Comparison of ENCODE assay signal across 6 cellular contexts in the genomic region with DNA sequence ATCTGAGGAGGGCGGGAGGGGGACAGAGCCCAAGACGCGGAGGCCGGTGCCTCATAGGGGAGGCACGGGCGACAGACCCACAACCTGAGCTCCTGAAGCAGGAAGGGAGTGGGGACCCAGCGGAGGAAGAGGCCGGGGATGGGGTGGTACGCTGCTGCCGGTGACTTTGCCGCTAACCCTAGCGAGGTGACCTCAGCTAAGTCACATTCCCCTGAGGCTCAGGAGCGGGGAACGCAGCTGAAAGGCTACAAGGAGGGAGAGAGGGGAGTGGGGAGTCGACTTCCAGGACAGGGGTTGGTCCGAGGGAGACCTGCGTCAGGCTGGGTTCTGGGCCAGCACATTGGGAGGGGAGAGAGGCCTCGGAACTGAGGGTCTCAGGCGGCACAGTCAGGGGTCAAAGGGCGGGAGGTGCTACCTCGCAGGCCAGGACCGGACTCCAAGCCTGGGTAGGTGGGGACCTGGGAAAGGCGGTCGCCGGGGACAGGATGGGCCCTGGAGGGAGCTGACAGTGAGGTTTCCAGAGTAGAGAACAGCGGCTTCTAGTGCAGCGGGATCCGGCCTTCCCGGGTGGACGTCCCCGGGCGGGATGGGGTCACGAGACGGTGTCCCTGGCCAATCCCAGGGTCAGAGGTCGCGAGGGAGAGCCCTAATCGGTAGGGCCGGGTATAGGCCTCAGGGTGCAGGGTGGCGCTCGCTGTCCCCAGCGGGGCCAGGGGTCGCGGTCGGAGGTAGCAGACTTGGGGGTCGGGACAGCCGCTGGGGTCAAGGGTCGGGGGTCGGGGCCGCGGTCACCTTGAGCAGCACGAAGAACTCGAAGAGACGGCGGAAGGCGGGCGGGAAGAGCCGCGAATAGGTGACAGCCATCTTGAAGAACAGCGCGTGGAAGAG. TPM values are rescaled to one million over a fixed set of nuclear protein-coding genes. Genes with fewer than 3 reads are reported as not detected.
A peak's percentile ranks its signal among the peaks of the same experiment; 100 is the strongest.
DNase-seq lines count a peak whose midpoint lies in the region; ATAC-seq and TF ChIP-seq lines count a peak whose summit lies in the region.

No MANE protein-coding gene starts in this region.

- peak overlapping the region; percentile 97 for H3K4me2 ChIP-seq in SK-N-SH

- no peak overlapping the region for H2AFZ ChIP-seq in SK-N-SH (ENCODE audit: low read depth)

- no peak for TF ChIP-seq EP300 in SK-N-SH (IDR thresholded peaks at IDR 0.05; ENCODE audit: borderline replicate concordance in 1 of 2, low read depth in 1 of 2, low read length in 1 of 2)

- peaks cover 54% of the 10 kb centered on the region for H4K20me1 ChIP-seq in SK-N-SH (ENCODE audit: insufficient read depth)

- peaks cover 27% of the 10 kb centered on the region for H3F3A ChIP-seq in SK-N-SH (replicated peaks; ENCODE audit: insufficient read depth)

- H3K36me3 ChIP-seq in SK-N-SH (replicated peaks in 1 of 2; ENCODE audit: control insufficient read depth in 1 of 2, insufficient read depth in 2 of 2, low read length in 1 of 2) (no peaks in the 10 kb centered on the region), rectal smooth muscle tissue (ENCODE audit: control insufficient read depth, insufficient read depth, low read length) (no peaks in the 10 kb centered on the region)

- H3K9me3 ChIP-seq in SK-N-SH = no peaks in the 10 kb centered on the region

- H3K27me3 ChIP-seq in SK-N-SH (ENCODE audit: insufficient read depth) = no peaks in the 10 kb centered on the region
- H3K27me3 ChIP-seq in rectal smooth muscle tissue (ENCODE audit: control insufficient read depth, insufficient read depth, low read length) = no peaks in the 10 kb centered on the region

- H3K27ac ChIP-seq in SK-N-SH (ENCODE audit: low read depth in 2 of 2, low read length in 1 of 2) = peak overlapping the region; percentile 37 to 73; a peak in 2 of 4 replicates
- H3K27ac ChIP-seq in rectal smooth muscle tissue (ENCODE audit: low read depth, low read length) = peak overlapping the region; percentile 64

- H3K4me1 ChIP-seq in SK-N-SH (ENCODE audit: control insufficient read depth in 1 of 2, insufficient read depth in 2 of 2, low read depth in 1 of 2, low read length in 1 of 2) (peaks cover 13 to 26% of the 10 kb centered on the region in 2 experiments; a peak in 1 of 4 replicates), rectal smooth muscle tissue (ENCODE audit: control insufficient read depth, insufficient read depth, low read length) (peaks cover 29% of the 10 kb centered on the region)

- POLR2A ChIA-PET in SK-N-SH (lab: Yijun Ruan, JAX) = interaction anchor here (1.0 kb wide), 1 partner anchor 28 kb away, joined by 3 read pairs; no protein-coding TSS in a partner anchor

- peaks cover 57% of the 10 kb centered on the region for H3K79me2 ChIP-seq in SK-N-SH (ENCODE audit: insufficient read depth)

- H3K9ac ChIP-seq in SK-N-SH (peak overlapping the region; percentile 83), rectal smooth muscle tissue (ENCODE audit: low read length) (peak overlapping the region; percentile 14)

- TF ChIP-seq CTCF in SK-N-SH (IDR thresholded peaks at IDR 0.05) = no peak

- H3K4me3 ChIP-seq in SK-N-SH (ENCODE audit: low read depth in 2 of 2, low read length in 1 of 2) = peak overlapping the region; percentile 69 to 79
- peak overlapping the region; percentile 77 for H3K4me3 ChIP-seq in rectal smooth muscle tissue (ENCODE audit: low read length)

- TF ChIP-seq RAD21 in SK-N-SH (IDR thresholded peaks at IDR 0.05; ENCODE audit: low read length) = no peak

- DNase-seq in SK-N-SH = no peak
- peak; percentile 33 for DNase-seq in dermis blood vessel endothelial cell
- DNase-seq in amniotic stem cell (lab: John Stamatoyannopoulos, UW) = no peak

- CTCF ChIA-PET in SK-N-SH (lab: Yijun Ruan, JAX) = interaction anchor here (0.7 to 2.2 kb wide), 4 partner anchors 13 to 93 kb away, joined by 3 to 7 read pairs (median 6); no protein-coding TSS in a partner anchor

- no peaks in the 10 kb centered on the region for H3K9me2 ChIP-seq in SK-N-SH

- WGBS in SK-N-SH (ENCODE audit: low lambda C conversion rate) = 9% methylated on average over 31 of the region's 60 CpGs

- ATAC-seq in SK-N-SH treated with all-trans-retinoic acid at 6 μM for 48 hours (no peak), GM19035 (IDR thresholded peaks at IDR 0.05; ENCODE audit: unreplicated experiment) (no peak)

TF ChIP-seq in SK-N-SH, 30 proteins besides CTCF, POLR2A, EP300 and RAD21:
- TF ChIP-seq NRF1 (IDR thresholded peaks at IDR 0.05; ENCODE audit: low read depth, low read length) (no peak), MEF2A (IDR thresholded peaks at IDR 0.05; ENCODE audit: borderline replicate concordance, low read depth) (no peak), RFX5 (IDR thresholded peaks at IDR 0.05; ENCODE audit: low read length) (no peak)
- TF ChIP-seq, protein P1, sequence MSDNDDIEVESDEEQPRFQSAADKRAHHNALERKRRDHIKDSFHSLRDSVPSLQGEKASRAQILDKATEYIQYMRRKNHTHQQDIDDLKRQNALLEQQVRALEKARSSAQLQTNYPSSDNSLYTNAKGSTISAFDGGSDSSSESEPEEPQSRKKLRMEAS (IDR thresholded peaks at IDR 0.05; ENCODE audit: low read depth) = 0 out of 2 replicates have a peak, but pooled peaks have one; percentile 15

TF ChIP-seq in SK-N-SH treated with all-trans-retinoic acid at 6 μM for 48 hours, 23 proteins besides CTCF, POLR2A, EP300 and RAD21 (continues in another document):
- TF ChIP-seq, protein P2, sequence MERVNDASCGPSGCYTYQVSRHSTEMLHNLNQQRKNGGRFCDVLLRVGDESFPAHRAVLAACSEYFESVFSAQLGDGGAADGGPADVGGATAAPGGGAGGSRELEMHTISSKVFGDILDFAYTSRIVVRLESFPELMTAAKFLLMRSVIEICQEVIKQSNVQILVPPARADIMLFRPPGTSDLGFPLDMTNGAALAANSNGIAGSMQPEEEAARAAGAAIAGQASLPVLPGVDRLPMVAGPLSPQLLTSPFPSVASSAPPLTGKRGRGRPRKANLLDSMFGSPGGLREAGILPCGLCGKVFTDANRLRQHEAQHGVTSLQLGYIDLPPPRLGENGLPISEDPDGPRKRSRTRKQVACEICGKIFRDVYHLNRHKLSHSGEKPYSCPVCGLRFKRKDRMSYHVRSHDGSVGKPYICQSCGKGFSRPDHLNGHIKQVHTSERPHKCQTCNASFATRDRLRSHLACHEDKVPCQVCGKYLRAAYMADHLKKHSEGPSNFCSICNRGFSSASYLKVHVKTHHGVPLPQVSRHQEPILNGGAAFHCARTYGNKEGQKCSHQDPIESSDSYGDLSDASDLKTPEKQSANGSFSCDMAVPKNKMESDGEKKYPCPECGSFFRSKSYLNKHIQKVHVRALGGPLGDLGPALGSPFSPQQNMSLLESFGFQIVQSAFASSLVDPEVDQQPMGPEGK (CRISPR knock-in tag; IDR thresholded peaks at IDR 0.05; ENCODE audit: borderline replicate concordance) = no peak
- TF ChIP-seq, protein P3, sequence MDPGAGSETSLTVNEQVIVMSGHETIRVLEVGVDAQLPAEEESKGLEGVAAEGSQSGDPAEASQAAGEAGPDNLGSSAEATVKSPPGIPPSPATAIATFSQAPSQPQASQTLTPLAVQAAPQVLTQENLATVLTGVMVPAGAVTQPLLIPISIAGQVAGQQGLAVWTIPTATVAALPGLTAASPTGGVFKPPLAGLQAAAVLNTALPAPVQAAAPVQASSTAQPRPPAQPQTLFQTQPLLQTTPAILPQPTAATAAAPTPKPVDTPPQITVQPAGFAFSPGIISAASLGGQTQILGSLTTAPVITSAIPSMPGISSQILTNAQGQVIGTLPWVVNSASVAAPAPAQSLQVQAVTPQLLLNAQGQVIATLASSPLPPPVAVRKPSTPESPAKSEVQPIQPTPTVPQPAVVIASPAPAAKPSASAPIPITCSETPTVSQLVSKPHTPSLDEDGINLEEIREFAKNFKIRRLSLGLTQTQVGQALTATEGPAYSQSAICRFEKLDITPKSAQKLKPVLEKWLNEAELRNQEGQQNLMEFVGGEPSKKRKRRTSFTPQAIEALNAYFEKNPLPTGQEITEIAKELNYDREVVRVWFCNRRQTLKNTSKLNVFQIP (CRISPR knock-in tag; IDR thresholded peaks at IDR 0.05; ENCODE audit: borderline replicate concordance, low read depth) = no peak
- TF ChIP-seq SNAI2 (CRISPR knock-in tag; IDR thresholded peaks at IDR 0.05) (no peak), ESRRG (CRISPR knock-in tag; IDR thresholded peaks at IDR 0.05) (no peak), OSR1 (CRISPR knock-in tag; IDR thresholded peaks at IDR 0.05) (no peak), BACH2 (CRISPR knock-in tag; IDR thresholded peaks at IDR 0.05; ENCODE audit: borderline replicate concordance) (no peak), ZNF565 (CRISPR knock-in tag; conservative IDR thresholded peaks at IDR 0.05; ENCODE audit: low read depth) (no peak)
- TF ChIP-seq, protein P4, sequence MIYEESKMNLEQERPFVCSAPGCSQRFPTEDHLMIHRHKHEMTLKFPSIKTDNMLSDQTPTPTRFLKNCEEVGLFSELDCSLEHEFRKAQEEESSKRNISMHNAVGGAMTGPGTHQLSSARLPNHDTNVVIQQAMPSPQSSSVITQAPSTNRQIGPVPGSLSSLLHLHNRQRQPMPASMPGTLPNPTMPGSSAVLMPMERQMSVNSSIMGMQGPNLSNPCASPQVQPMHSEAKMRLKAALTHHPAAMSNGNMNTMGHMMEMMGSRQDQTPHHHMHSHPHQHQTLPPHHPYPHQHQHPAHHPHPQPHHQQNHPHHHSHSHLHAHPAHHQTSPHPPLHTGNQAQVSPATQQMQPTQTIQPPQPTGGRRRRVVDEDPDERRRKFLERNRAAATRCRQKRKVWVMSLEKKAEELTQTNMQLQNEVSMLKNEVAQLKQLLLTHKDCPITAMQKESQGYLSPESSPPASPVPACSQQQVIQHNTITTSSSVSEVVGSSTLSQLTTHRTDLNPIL (CRISPR knock-in tag; IDR thresholded peaks at IDR 0.05; ENCODE audit: low read depth) = no peak

RNA-seq across cellular contexts. Expression of a gene that starts 0.7 kb away (rescaled TPM):
- 138 and 145 TPM in 2 replicates for polyA plus RNA-seq in SK-N-SH (2012; rRNA removed)
- 38.8 and 61.9 TPM in 2 replicates for polyA plus RNA-seq in SK-N-SH (2012; cell fraction: cytosol; rRNA removed)
- 879 TPM in 2 replicates for polyA plus RNA-seq in SK-N-SH (2012; cell fraction: nucleus; rRNA removed)
- 67.2 and 78.9 TPM in 2 replicates for total RNA-seq in dermis blood vessel endothelial cell

RNA-seq across cellular contexts. Expression of a gene that starts 1.1 kb away (rescaled TPM):
- not detected in 2 replicates for polyA plus RNA-seq in SK-N-SH (2012; rRNA removed)
- polyA plus RNA-seq in SK-N-SH (2012; cell fraction: cytosol; rRNA removed) = not detected in 2 replicates
- not detected in 2 replicates for polyA plus RNA-seq in SK-N-SH (2012; cell fraction: nucleus; rRNA removed)
- total RNA-seq in dermis blood vessel endothelial cell = not detected in 2 replicates

RNA-seq across cellular contexts. Expression of a gene that starts 6.2 kb away (rescaled TPM):
- polyA plus RNA-seq in SK-N-SH (2012; rRNA removed) = 152 and 279 TPM in 2 replicates
- 125 and 167 TPM in 2 replicates for polyA plus RNA-seq in SK-N-SH (2012; cell fraction: cytosol; rRNA removed)
- polyA plus RNA-seq in SK-N-SH (2012; cell fraction: nucleus; rRNA removed) = 199 and 204 TPM in 2 replicates
- total RNA-seq in dermis blood vessel endothelial cell = 108 and 253 TPM in 2 replicates

RNA-seq across cellular contexts. Expression of a gene that starts 19.7 kb away (rescaled TPM):
- polyA plus RNA-seq in SK-N-SH (2012; rRNA removed) = 7.8 and 8.3 TPM in 2 replicates
- polyA plus RNA-seq in SK-N-SH (2012; cell fraction: cytosol; rRNA removed) = 3.1 and 3.9 TPM in 2 replicates
- polyA plus RNA-seq in SK-N-SH (2012; cell fraction: nucleus; rRNA removed) = 53.6 and 91.8 TPM in 2 replicates
- total RNA-seq in dermis blood vessel endothelial cell = 9.4 and 10.0 TPM in 2 replicates

RNA-seq across cellular contexts. Expression of a gene that starts 20.0 kb away (rescaled TPM):
- polyA plus RNA-seq in SK-N-SH (2012; rRNA removed) = 1.5 and 1.8 TPM in 2 replicates
- 0.45 and 1.1 TPM in 2 replicates for polyA plus RNA-seq in SK-N-SH (2012; cell fraction: cytosol; rRNA removed)
- 4.6 and 5.1 TPM in 2 replicates for polyA plus RNA-seq in SK-N-SH (2012; cell fraction: nucleus; rRNA removed)
- 0.28 and 1.0 TPM in 2 replicates for total RNA-seq in dermis blood vessel endothelial cell
